In the genomic region with DNA sequence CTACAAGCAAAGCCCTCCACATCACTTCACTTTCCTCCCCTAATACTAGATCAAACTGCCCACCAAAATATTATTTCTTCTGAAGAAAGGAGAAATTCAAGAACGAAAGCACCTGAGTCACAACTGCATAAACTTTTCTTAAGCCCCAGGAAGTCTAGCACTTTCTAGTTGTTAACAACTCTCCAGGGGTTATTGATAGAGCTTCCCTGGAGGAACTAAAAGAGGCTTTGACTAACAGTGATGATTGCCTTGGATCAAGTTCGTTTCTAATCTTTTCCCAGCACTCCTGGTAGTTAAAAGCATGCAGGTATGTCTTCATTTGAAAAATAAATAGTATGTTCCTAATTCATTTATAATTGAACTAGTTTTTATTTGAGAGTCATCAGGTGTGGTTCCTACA, we compare ENCODE assay signal across 21 cellular contexts.
DNase-seq lines count a peak whose midpoint lies in the region; TF ChIP-seq lines count a peak whose summit lies in the region.
"Had no signal": no experiment of that assay in that cellular context is flagged by ENCODE, and none has a peak within 500 bp of the region (broad histone marks: within the 10 kb centered on the region; RNA-seq: fewer than 3 reads in every experiment).

No MANE protein-coding gene starts in this region.

- H3K79me2 ChIP-seq in H9 (ENCODE audit: insufficient read depth, low read length) (no peaks in the 10 kb centered on the region), MM.1S (ENCODE audit: low read length) (no peaks in the 10 kb centered on the region)

- H3K4me1 ChIP-seq in H9 (ENCODE audit: insufficient read depth, low read length) (no peaks in the 10 kb centered on the region; the same call in 1 of the 2 replicates), MM.1S (ENCODE audit: low read length) (peaks cover 56% of the 10 kb centered on the region), endodermal cell (ENCODE audit: control insufficient read depth, insufficient read depth, low read length) (peaks cover 13% of the 10 kb centered on the region)

- no CpG with 5 or more reads among the region's 2 CpGs for WGBS in H9 (ENCODE audit: extremely low coverage, insufficient read length, low lambda C conversion rate)
- WGBS in endodermal cell (ENCODE audit: insufficient coverage in 1 of 2, insufficient read length in 1 of 2), 2 experiments, result 14% methylated on average over 2 of the region's 2 CpGs; no CpG with 5 or more reads in 1 of the 2 experiments

- H3K9me3 Mint-ChIP-seq in H9, result no peaks in the 10 kb centered on the region
- peaks cover 2% of the 10 kb centered on the region for H3K9me3 Mint-ChIP-seq in endodermal cell
- no peaks in the 10 kb centered on the region for H3K9me3 Mint-ChIP-seq in nephron progenitor cell

- no peak overlapping the region for H2BK120ac ChIP-seq in H9 (ENCODE audit: low read depth, low read length, poor library complexity, severe bottlenecking)

- no peaks in the 10 kb centered on the region for H3K9me2 ChIP-seq in MM.1S (replicated peaks; ENCODE audit: insufficient read depth, low read length)

- H3K56ac ChIP-seq in H9 (ENCODE audit: insufficient read length, low read depth, low read length), result no peak overlapping the region

- H4K5ac ChIP-seq in H9 (ENCODE audit: insufficient read length, low read depth, low read length), result no peak overlapping the region

- H3K27me3 Mint-ChIP-seq in H9 (ENCODE audit: low read depth) (no peaks in the 10 kb centered on the region; the same call in 1 of the 2 replicates), endodermal cell (ENCODE audit: insufficient read depth) (no peaks in the 10 kb centered on the region), nephron progenitor cell (ENCODE audit: low read depth, poor library complexity) (no peaks in the 10 kb centered on the region)
- H3K27me3 Mint-ChIP-seq: CD4-positive, CD25-positive, alpha-beta regulatory T cell; CD8-positive, alpha-beta memory T cell; IgD-negative memory B cell had no signal

- H3K4ac ChIP-seq in H9 (ENCODE audit: low read depth, low read length), result no peak overlapping the region

- no peak overlapping the region for H2AK5ac ChIP-seq in H9 (ENCODE audit: insufficient read length, low read length)

- H3K27ac Mint-ChIP-seq in H9 (peak overlapping the region; percentile 17 to 48 (median 19); a peak in 4 of 7 replicates), endodermal cell (peak overlapping the region; percentile 86), nephron progenitor cell (peak overlapping the region; percentile 61)
- H3K27ac Mint-ChIP-seq: CD4-positive, CD25-positive, alpha-beta regulatory T cell; CD8-positive, alpha-beta memory T cell; IgD-negative memory B cell had no signal

- H3K4me1 Mint-ChIP-seq in H9, result peaks cover 26 to 28% of the 10 kb centered on the region in 2 experiments
- peaks cover 35% of the 10 kb centered on the region for H3K4me1 Mint-ChIP-seq in endodermal cell
- peaks cover 19% of the 10 kb centered on the region for H3K4me1 Mint-ChIP-seq in nephron progenitor cell
- H3K4me1 Mint-ChIP-seq: CD4-positive, CD25-positive, alpha-beta regulatory T cell; CD8-positive, alpha-beta memory T cell; IgD-negative memory B cell had no signal

- no peak overlapping the region for H3K18ac ChIP-seq in H9 (ENCODE audit: insufficient read length, low read depth, low read length)

- H3K4me3 ChIP-seq in MM.1S (ENCODE audit: low read length) (no peak overlapping the region), endodermal cell (ENCODE audit: low read length) (no peak overlapping the region)
- H3K4me3 ChIP-seq: HAP-1 had no signal

- no peak for TF ChIP-seq CTCF in H9 (conservative IDR thresholded peaks at IDR 0.05)
- TF ChIP-seq CTCF in MM.1S (IDR thresholded peaks at IDR 0.05; ENCODE audit: low read length), result no peak
- TF ChIP-seq CTCF in endodermal cell (conservative IDR thresholded peaks at IDR 0.05), result no peak
- no peak for TF ChIP-seq CTCF in nephron progenitor cell (IDR thresholded peaks at IDR 0.05)

- no peak overlapping the region for H2BK5ac ChIP-seq in H9 (ENCODE audit: insufficient read length, low read length)

- no peak overlapping the region for H2BK20ac ChIP-seq in H9 (ENCODE audit: low read depth, low read length, poor library complexity, severe bottlenecking)

- no peak overlapping the region for H2BK12ac ChIP-seq in H9 (ENCODE audit: insufficient read length, low read depth, low read length)

- H2AFZ ChIP-seq in H9 (ENCODE audit: low read length) (no peak overlapping the region), MM.1S (ENCODE audit: low read length) (no peak overlapping the region)

- H3K14ac ChIP-seq in H9 (ENCODE audit: insufficient read depth, low read length), result no peak overlapping the region

- H3K4me2 ChIP-seq in H9 (ENCODE audit: insufficient read depth, insufficient read length, low read length), result no peak overlapping the region
- H3K4me2 ChIP-seq in MM.1S (ENCODE audit: low read depth, low read length), result 0 out of 2 replicates have a peak overlapping the region, but pooled peaks have one; percentile 6

- no peaks in the 10 kb centered on the region for H3K27me3 ChIP-seq in H9 (ENCODE audit: insufficient read depth, low read length)
- no peaks in the 10 kb centered on the region for H3K27me3 ChIP-seq in MM.1S (replicated peaks; ENCODE audit: insufficient read depth, low read length)
- peaks cover 11% of the 10 kb centered on the region for H3K27me3 ChIP-seq in endodermal cell (ENCODE audit: control insufficient read depth, insufficient read depth, low read length, poor library complexity, severe bottlenecking)
- H3K27me3 ChIP-seq: BE2C had no signal

- no peak overlapping the region; a peak in 1 of 5 replicates for H3K4me3 Mint-ChIP-seq in H9
- H3K4me3 Mint-ChIP-seq in endodermal cell, result no peak overlapping the region
- H3K4me3 Mint-ChIP-seq in nephron progenitor cell, result no peak overlapping the region
- H3K4me3 Mint-ChIP-seq: CD4-positive, CD25-positive, alpha-beta regulatory T cell; CD8-positive, alpha-beta memory T cell; IgD-negative memory B cell had no signal

- H3T11ph ChIP-seq in H9 (ENCODE audit: low read length), result no peak overlapping the region

- H3K36me3 ChIP-seq in MM.1S (replicated peaks; ENCODE audit: insufficient read depth, low read length) (no peaks in the 10 kb centered on the region), endodermal cell (ENCODE audit: control insufficient read depth, insufficient read depth, low read length) (no peaks in the 10 kb centered on the region)
- H3K36me3 ChIP-seq: BE2C, HAP-1 had no signal

- H4K8ac ChIP-seq in H9 (replicated peaks; ENCODE audit: insufficient read length, low read depth, low read length), result no peak overlapping the region

- no peak overlapping the region for H3K23ac ChIP-seq in H9 (ENCODE audit: insufficient read length, low read depth, low read length)

- no peak overlapping the region for H3K9ac ChIP-seq in H9 (ENCODE audit: extremely low read depth, insufficient read length, low read length)
- H3K9ac ChIP-seq in MM.1S (ENCODE audit: low read length), result no peak overlapping the region
- no peak overlapping the region for H3K9ac ChIP-seq in endodermal cell (ENCODE audit: extremely low read depth, low read length, poor library complexity, severe bottlenecking)

- no peaks in the 10 kb centered on the region for H3K36me3 Mint-ChIP-seq in H9 (ENCODE audit: insufficient read depth in 1 of 3, low read depth in 3 of 3)
- H3K36me3 Mint-ChIP-seq in endodermal cell (ENCODE audit: low read depth), result no peaks in the 10 kb centered on the region
- no peaks in the 10 kb centered on the region for H3K36me3 Mint-ChIP-seq in nephron progenitor cell (ENCODE audit: low read depth)
- H3K36me3 Mint-ChIP-seq: CD4-positive, CD25-positive, alpha-beta regulatory T cell; CD8-positive, alpha-beta memory T cell; IgD-negative memory B cell had no signal

- no peaks in the 10 kb centered on the region for H3K79me1 ChIP-seq in H9 (ENCODE audit: insufficient read depth, low read depth, low read length, poor library complexity, severe bottlenecking)

- no peak for DNase-seq in H9
- DNase-seq in MM.1S, result no peak
- no peak for DNase-seq in endodermal cell
- no peak for DNase-seq in nephron progenitor cell
- no peak for DNase-seq in NCI-H526 treated with DMSO at 0.1 percent for 48 hours (lab: John Stamatoyannopoulos, UW)
- DNase-seq in NCI-H2171 treated with DMSO at 0.1 percent for 48 hours (lab: John Stamatoyannopoulos, UW), result no peak
- DNase-seq in NCI-H2107 (lab: John Stamatoyannopoulos, UW), result no peak
- DNase-seq: ACHN; BE2C; C1 segment of cervical spinal cord; CD4-positive, CD25-positive, alpha-beta regulatory T cell; CD8-positive, alpha-beta memory T cell; COR-L47; DMS 273 treated with DMSO at 0.1 percent for 48 hours; DMS53; DND-41; EL; GOT3; KBM-7 had no signal

- H3F3A ChIP-seq in MM.1S (ENCODE audit: insufficient read depth, low read length), result peaks cover 42% of the 10 kb centered on the region

- H3K9me3 ChIP-seq in H9 (ENCODE audit: control insufficient read depth, low read depth, low read length) (no peaks in the 10 kb centered on the region), MM.1S (replicated peaks; ENCODE audit: insufficient read depth, low read length) (no peaks in the 10 kb centered on the region), endodermal cell (ENCODE audit: control insufficient read depth, low read length) (no peaks in the 10 kb centered on the region)
- H3K9me3 ChIP-seq: BE2C, HAP-1 had no signal

- H4K91ac ChIP-seq in H9 (ENCODE audit: insufficient read length, low read depth, low read length), result no peak overlapping the region

- H3K23me2 ChIP-seq in H9 (ENCODE audit: insufficient read length, low read depth, low read length, poor library complexity, severe bottlenecking), result no peaks in the 10 kb centered on the region

- no peak overlapping the region for H3K27ac ChIP-seq in H9 (ENCODE audit: insufficient read length, low read depth, low read length)
- H3K27ac ChIP-seq in MM.1S (ENCODE audit: low read length), result no peak overlapping the region
- no peak overlapping the region for H3K27ac ChIP-seq in endodermal cell (ENCODE audit: low read depth, low read length)

- no peak overlapping the region for H2BK15ac ChIP-seq in H9 (ENCODE audit: low read depth, low read length)

- H4K20me1 ChIP-seq in H9 (ENCODE audit: control insufficient read depth, insufficient read depth, insufficient read length) (no peaks in the 10 kb centered on the region), MM.1S (ENCODE audit: insufficient read depth, low read length) (no peaks in the 10 kb centered on the region)

Comparison
In these comparisons a context has a peak if more than half of its experiments do, and no peak if none do; other contexts are left out.
1. H3K27ac Mint-ChIP-seq: peak in every context shown above with its lines; median percentile 86 in endodermal cell; 61 in nephron progenitor cell; 19 in H9.